Comparison of ENCODE assay signal across 1 cellular context in the genomic region with DNA sequence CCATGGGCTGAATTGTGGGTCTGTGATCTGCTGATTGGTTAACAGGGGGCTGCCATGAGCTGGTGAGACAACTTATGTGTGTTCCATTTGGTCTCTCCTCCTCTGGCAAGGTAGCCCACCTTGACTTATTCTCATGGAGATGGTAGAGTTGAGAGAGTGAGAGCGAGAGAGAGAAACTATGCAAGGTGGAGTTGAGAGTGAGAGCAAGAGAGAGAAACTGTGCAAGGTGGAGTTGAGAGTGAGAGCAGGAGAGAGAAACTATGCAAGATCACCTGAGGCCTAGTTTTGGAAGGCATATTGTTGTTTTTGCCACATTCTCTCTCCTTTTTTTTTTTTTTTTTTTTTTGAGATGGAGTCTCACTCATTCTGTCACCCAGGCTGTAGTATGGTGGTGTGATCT.
TF ChIP-seq lines count a peak whose summit lies in the region.

No MANE protein-coding gene starts in this region.

TF ChIP-seq in K562, 482 proteins besides CTCF, POLR2A, EP300 and RAD21 (continued from another document):
- TF ChIP-seq, protein P1, sequence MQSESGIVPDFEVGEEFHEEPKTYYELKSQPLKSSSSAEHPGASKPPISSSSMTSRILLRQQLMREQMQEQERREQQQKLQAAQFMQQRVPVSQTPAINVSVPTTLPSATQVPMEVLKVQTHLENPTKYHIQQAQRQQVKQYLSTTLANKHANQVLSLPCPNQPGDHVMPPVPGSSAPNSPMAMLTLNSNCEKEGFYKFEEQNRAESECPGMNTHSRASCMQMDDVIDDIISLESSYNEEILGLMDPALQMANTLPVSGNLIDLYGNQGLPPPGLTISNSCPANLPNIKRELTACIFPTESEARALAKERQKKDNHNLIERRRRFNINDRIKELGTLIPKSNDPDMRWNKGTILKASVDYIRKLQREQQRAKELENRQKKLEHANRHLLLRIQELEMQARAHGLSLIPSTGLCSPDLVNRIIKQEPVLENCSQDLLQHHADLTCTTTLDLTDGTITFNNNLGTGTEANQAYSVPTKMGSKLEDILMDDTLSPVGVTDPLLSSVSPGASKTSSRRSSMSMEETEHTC (IDR thresholded peaks at IDR 0.05), result no peak
- TF ChIP-seq, protein P2, sequence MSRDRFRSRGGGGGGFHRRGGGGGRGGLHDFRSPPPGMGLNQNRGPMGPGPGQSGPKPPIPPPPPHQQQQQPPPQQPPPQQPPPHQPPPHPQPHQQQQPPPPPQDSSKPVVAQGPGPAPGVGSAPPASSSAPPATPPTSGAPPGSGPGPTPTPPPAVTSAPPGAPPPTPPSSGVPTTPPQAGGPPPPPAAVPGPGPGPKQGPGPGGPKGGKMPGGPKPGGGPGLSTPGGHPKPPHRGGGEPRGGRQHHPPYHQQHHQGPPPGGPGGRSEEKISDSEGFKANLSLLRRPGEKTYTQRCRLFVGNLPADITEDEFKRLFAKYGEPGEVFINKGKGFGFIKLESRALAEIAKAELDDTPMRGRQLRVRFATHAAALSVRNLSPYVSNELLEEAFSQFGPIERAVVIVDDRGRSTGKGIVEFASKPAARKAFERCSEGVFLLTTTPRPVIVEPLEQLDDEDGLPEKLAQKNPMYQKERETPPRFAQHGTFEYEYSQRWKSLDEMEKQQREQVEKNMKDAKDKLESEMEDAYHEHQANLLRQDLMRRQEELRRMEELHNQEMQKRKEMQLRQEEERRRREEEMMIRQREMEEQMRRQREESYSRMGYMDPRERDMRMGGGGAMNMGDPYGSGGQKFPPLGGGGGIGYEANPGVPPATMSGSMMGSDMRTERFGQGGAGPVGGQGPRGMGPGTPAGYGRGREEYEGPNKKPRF (IDR thresholded peaks at IDR 0.05; ENCODE audit: low read depth, low read length), result no peak
- TF ChIP-seq, protein P3, sequence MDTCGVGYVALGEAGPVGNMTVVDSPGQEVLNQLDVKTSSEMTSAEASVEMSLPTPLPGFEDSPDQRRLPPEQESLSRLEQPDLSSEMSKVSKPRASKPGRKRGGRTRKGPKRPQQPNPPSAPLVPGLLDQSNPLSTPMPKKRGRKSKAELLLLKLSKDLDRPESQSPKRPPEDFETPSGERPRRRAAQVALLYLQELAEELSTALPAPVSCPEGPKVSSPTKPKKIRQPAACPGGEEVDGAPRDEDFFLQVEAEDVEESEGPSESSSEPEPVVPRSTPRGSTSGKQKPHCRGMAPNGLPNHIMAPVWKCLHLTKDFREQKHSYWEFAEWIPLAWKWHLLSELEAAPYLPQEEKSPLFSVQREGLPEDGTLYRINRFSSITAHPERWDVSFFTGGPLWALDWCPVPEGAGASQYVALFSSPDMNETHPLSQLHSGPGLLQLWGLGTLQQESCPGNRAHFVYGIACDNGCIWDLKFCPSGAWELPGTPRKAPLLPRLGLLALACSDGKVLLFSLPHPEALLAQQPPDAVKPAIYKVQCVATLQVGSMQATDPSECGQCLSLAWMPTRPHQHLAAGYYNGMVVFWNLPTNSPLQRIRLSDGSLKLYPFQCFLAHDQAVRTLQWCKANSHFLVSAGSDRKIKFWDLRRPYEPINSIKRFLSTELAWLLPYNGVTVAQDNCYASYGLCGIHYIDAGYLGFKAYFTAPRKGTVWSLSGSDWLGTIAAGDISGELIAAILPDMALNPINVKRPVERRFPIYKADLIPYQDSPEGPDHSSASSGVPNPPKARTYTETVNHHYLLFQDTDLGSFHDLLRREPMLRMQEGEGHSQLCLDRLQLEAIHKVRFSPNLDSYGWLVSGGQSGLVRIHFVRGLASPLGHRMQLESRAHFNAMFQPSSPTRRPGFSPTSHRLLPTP (IDR thresholded peaks at IDR 0.05; ENCODE audit: borderline replicate concordance, extremely low read depth, insufficient read length), result no peak
- TF ChIP-seq POLR2AphosphoS2 (IDR thresholded peaks at IDR 0.05; ENCODE audit: low read length) (no peak), FOS (IDR thresholded peaks at IDR 0.05; ENCODE audit: extremely low read depth, insufficient read length) (no peak), ZNF146 (CRISPR knock-in tag; IDR thresholded peaks at IDR 0.05; ENCODE audit: unreplicated experiment) (no peak)
- TF ChIP-seq, protein P4, sequence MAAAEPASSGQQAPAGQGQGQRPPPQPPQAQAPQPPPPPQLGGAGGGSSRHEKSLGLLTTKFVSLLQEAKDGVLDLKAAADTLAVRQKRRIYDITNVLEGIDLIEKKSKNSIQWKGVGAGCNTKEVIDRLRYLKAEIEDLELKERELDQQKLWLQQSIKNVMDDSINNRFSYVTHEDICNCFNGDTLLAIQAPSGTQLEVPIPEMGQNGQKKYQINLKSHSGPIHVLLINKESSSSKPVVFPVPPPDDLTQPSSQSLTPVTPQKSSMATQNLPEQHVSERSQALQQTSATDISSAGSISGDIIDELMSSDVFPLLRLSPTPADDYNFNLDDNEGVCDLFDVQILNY (CRISPR knock-in tag; IDR thresholded peaks at IDR 0.05), result no peak
TF ChIP-seq in K562: peak in this region for 0.
